ENCODE assay signal across 1 cellular context in genomic region chr12:49540229-49541139, GRCh38.
TF ChIP-seq lines count a peak whose summit lies in the region.

No MANE protein-coding gene starts in this region.

TF ChIP-seq in H1, 55 proteins besides CTCF, POLR2A, EP300 and RAD21:
- TF ChIP-seq TAF7 (optimal IDR thresholded peaks at IDR 0.05; ENCODE audit: borderline replicate concordance, low read depth, low read length) = no peak
- TF ChIP-seq EZH2 (IDR thresholded peaks at IDR 0.05; ENCODE audit: low read depth, low read length, severe bottlenecking) = peak; percentile 36
- TF ChIP-seq GABPA (IDR thresholded peaks at IDR 0.05; ENCODE audit: borderline replicate concordance, insufficient read depth, low read length) = no peak
- no peak for TF ChIP-seq POLR2AphosphoS5 (IDR thresholded peaks at IDR 0.05; ENCODE audit: low read depth, low read length)
- TF ChIP-seq CTBP2 (IDR thresholded peaks at IDR 0.05; ENCODE audit: borderline replicate concordance, insufficient read depth, insufficient read length, low read length) = no peak
- TF ChIP-seq CHD7 (IDR thresholded peaks at IDR 0.05; ENCODE audit: insufficient replicate concordance, low read length) = no peak
- no peak for TF ChIP-seq MAX (IDR thresholded peaks at IDR 0.05)
